Comparison of ENCODE assay signal across 9 cellular contexts in the genomic region with DNA sequence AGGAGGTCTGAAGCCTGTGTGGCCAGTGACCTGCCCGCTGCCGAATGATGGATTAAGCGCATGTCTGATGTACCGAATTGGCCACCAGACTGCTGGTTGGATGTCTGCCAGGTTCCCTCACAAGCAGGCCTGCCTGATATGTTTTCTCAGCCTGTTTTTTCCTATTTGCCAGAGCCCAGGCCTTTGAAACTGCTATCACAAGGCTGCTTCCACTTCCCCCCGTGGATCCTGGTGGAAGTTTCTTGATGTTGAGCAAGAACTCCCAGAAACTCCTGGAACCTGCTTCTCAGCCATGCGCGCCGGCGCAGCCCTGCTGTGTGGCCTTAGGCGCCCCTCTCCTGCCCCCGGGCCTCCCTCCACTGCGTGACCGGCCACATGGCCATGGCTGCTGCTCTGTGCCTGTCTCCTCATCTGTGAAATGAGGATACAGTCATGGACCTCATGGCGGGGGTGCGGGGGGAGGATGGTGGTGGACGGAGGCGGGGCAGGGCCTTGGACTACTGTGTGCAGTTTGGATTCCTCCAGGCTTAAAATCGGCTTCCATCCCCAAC. TPM values are rescaled to one million over a fixed set of nuclear protein-coding genes. Genes with fewer than 3 reads are reported as not detected.
DNase-seq lines count a peak whose midpoint lies in the region; ATAC-seq and TF ChIP-seq lines count a peak whose summit lies in the region.
"Had no signal": no experiment of that assay in that cellular context is flagged by ENCODE, and none has a peak within 500 bp of the region (broad histone marks: within the 10 kb centered on the region; RNA-seq: fewer than 3 reads in every experiment).

No MANE protein-coding gene starts in this region.

- TF ChIP-seq POLR2A in gastrocnemius medialis (IDR thresholded peaks at IDR 0.05): no peak

- in situ Hi-C loops in brain microvascular endothelial cell (cut with HindIII; ENCODE audit: low pct_ligation_motif_present, low sequenced_read_pairs): no loop called here
- in situ Hi-C loops in gastrocnemius medialis (cut with MboI; ENCODE audit: low sequenced_read_pairs in 4 of 4): no loop called here

- no peak overlapping the region for H3K27ac ChIP-seq in brain microvascular endothelial cell
- peak overlapping the region; percentile 20 for H3K27ac ChIP-seq in iPS-20b (ENCODE audit: low read length)
- H3K27ac ChIP-seq in gastrocnemius medialis: peak overlapping the region; percentile 27 to 66 (median 40)
- H3K27ac ChIP-seq: A549 had no signal

- H3K36me3 ChIP-seq in brain microvascular endothelial cell (replicated peaks): no peaks in the 10 kb centered on the region
- H3K36me3 ChIP-seq in iPS-20b (ENCODE audit: insufficient read depth, low read depth, low read length): no peaks in the 10 kb centered on the region
- no peaks in the 10 kb centered on the region for H3K36me3 ChIP-seq in gastrocnemius medialis

- H3K9ac ChIP-seq in iPS-20b (ENCODE audit: low read depth, low read length): peak overlapping the region; percentile 78; the same call in 1 of the 2 replicates

- TF ChIP-seq CTCF in brain microvascular endothelial cell (IDR thresholded peaks at IDR 0.05; ENCODE audit: low read depth, low read length, missing control alignments) (no peak), gastrocnemius medialis (IDR thresholded peaks at IDR 0.05 in 4 of 5, conservative IDR thresholded peaks at IDR 0.05 in 1 of 5) (no peak)

- H3K4me1 ChIP-seq in iPS-20b (ENCODE audit: insufficient read depth, low read length) (no peaks in the 10 kb centered on the region; the same call in 1 of the 2 replicates), gastrocnemius medialis (no peaks in the 10 kb centered on the region)
- H3K4me1 ChIP-seq: A549 had no signal

- no peaks in the 10 kb centered on the region for H3K9me3 ChIP-seq in iPS-20b (ENCODE audit: insufficient read depth, low read depth, low read length)
- H3K9me3 ChIP-seq in gastrocnemius medialis: no peaks in the 10 kb centered on the region

- intact Hi-C loops in gastrocnemius medialis (cut with DNase I; ENCODE audit: low total_unique reads): no loop called here

- peak; percentile 31 for DNase-seq in NCI-H1105 treated with DMSO at 0.1 percent for 48 hours (lab: John Stamatoyannopoulos, UW)
- no peak for DNase-seq in NCI-H1105 (lab: John Stamatoyannopoulos, UW)
- DNase-seq in brain microvascular endothelial cell: peak; percentile 25
- no peak for DNase-seq in gastrocnemius medialis
- no peak for DNase-seq in effector CD8-positive, alpha-beta T cell (lab: John Stamatoyannopoulos, UW)
- DNase-seq in activated CD4-positive, CD25-positive, alpha-beta regulatory T cell treated with anti-CD3 and anti-CD28 coated beads, Interleukin-2, amount 50 U/mL, for 72 hours: no peak
- no peak for DNase-seq in HuH-7 (ENCODE audit: low spot score)

- H3K27me3 ChIP-seq in brain microvascular endothelial cell (replicated peaks) (no peaks in the 10 kb centered on the region), iPS-20b (ENCODE audit: insufficient read depth, low read length) (no peaks in the 10 kb centered on the region), gastrocnemius medialis (no peaks in the 10 kb centered on the region)

- H3K4me3 ChIP-seq in brain microvascular endothelial cell (ENCODE audit: low read depth, low read length) (no peak overlapping the region), iPS-20b (ENCODE audit: low read length) (peak overlapping the region; percentile 63; the same call in 1 of the 2 replicates), gastrocnemius medialis (no peak overlapping the region)
- H3K4me3 ChIP-seq: A549 had no signal

- ATAC-seq in gastrocnemius medialis: peak in 1 of 2 donors; percentile 18

RNA-seq across cellular contexts. Expression of a gene that starts 56.6 kb away (rescaled TPM):
- total RNA-seq in gastrocnemius medialis: 1,000 to 10,000 TPM in 2 of 4 donors, 100 to 1,000 TPM in 2; 466 to 1,278 (median 1,009) TPM

Comparison
In these comparisons a context has a peak if more than half of its experiments do, and no peak if none do; other contexts are left out.
1. DNase-seq: peak in NCI-H1105 treated with DMSO at 0.1 percent for 48 hours (single experiment) and brain microvascular endothelial cell (single experiment); none in NCI-H1105 (single experiment), gastrocnemius medialis (0 of 2), effector CD8-positive, alpha-beta T cell (single experiment), activated CD4-positive, CD25-positive, alpha-beta regulatory T cell treated with anti-CD3 and anti-CD28 coated beads, Interleukin-2, amount 50 U/mL, for 72 hours (single experiment) and HuH-7 (single experiment).